In the genomic region with DNA sequence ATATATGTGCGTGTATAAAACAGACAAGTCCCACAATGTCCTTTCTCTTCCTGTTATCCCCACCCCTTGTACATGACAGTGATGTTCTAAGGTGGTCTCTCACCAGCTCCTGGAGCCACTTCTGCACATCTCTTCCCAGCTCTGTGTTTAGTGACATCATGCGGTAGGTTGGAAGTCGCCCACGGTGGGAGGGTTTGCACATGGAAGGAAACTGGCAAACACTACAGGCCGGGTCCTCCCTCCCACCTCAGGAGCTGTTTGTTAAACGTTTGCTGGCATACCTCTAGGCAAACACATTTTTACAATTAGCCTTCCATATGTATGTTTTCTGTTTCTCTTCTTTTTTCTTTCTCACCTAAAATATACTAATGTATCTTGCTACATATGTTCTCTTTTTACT, we compare ENCODE assay signal across 23 cellular contexts.
"Had no signal": no experiment of that assay in that cellular context is flagged by ENCODE, and none has a peak within 500 bp of the region (broad histone marks: within the 10 kb centered on the region; RNA-seq: fewer than 3 reads in every experiment).

No MANE protein-coding gene starts in this region.

- DNase-seq: Kasumi-1, MV-4-11, NCI-H1048, NCI-H1105, NCI-H1417, NCI-H1436 treated with DMSO at 0.1 percent for 48 hours, NCI-H1694, NCI-H187 treated with DMSO at 0.1 percent for 48 hours, NCI-H2029 treated with DMSO at 0.1 percent for 48 hours, NCI-H2171 treated with DMSO at 0.1 percent for 48 hours, NCI-H345, NCI-H446 treated with DMSO at 0.1 percent for 48 hours, NCI-H510A treated with DMSO at 0.1 percent for 48 hours, NCI-H526, NCI-H82, Right ventricle myocardium superior, RPMI8226, SIG-M5 had no signal

- H3K27me3 ChIP-seq: SJSA1 had no signal

- H3K9me3 ChIP-seq: SJSA1 had no signal

- FAIRE-seq: K562, RCC 7860 had no signal

- H3K27ac ChIP-seq: KMS-11, SJSA1, SK-N-MC had no signal

- H3K4me3 ChIP-seq: K562, SJSA1, SK-N-MC had no signal
